21 cellular contexts compared by ENCODE assay signal in genomic region chr18:8685914-8686216, GRCh38. TPM values are rescaled to one million over a fixed set of nuclear protein-coding genes. Genes with fewer than 3 reads are reported as not detected.
A peak's percentile ranks its signal among the peaks of the same experiment; 100 is the strongest.
DNase-seq lines count a peak whose midpoint lies in the region; ATAC-seq, FAIRE-seq and TF ChIP-seq lines count a peak whose summit lies in the region.
"Had no signal": no experiment of that assay in that cellular context is flagged by ENCODE, and none has a peak within 500 bp of the region (broad histone marks: within the 10 kb centered on the region; RNA-seq: fewer than 3 reads in every experiment).

No MANE protein-coding gene starts in this region.

- POLR2A ChIA-PET in K562 (lab: Yijun Ruan, JAX): interaction anchor here (0.6 to 2.9 kb wide), 5 partner anchors 10 to 118 kb away, joined by 3 to 13 read pairs (median 3); no protein-coding TSS in a partner anchor

- peak overlapping the region; percentile 69 for H3K9ac ChIP-seq in GM23248
- H3K9ac ChIP-seq in K562 (ENCODE audit: insufficient read depth in 1 of 2, low read depth in 2 of 2, low read length in 2 of 2): no peak overlapping the region

- WGBS in GM23248 (ENCODE audit: low coverage in 1 of 2, low lambda C conversion rate in 2 of 2, missing lambda C conversion rate in 2 of 2), 2 experiments: 61 to 64% methylated on average over 8 of the region's 8 CpGs
- 56% methylated on average over 8 of the region's 8 CpGs for WGBS in K562 (ENCODE audit: insufficient coverage, low coverage, missing lambda C conversion rate)
- WGBS in prostate gland: 84% methylated on average over 8 of the region's 8 CpGs
- 88 to 95% methylated on average over 8 of the region's 8 CpGs for WGBS in sigmoid colon, 2 donors

- H3K4me3 ChIP-seq in GM23248 (peak overlapping the region; percentile 41; the same call in 1 of the 2 replicates), K562 (no peak overlapping the region), prostate gland (no peak overlapping the region), sigmoid colon (no peak overlapping the region)
- H3K4me3 ChIP-seq: cardiac muscle cell, heart left ventricle, lung, MG63 had no signal

- H2AFZ ChIP-seq in GM23248 (peak overlapping the region; percentile 96), K562 (ENCODE audit: low read depth, low read length) (peak overlapping the region; percentile 80; the same call in 1 of the 2 replicates)

- H3K79me2 ChIP-seq in GM23248 (ENCODE audit: insufficient read depth): no peaks in the 10 kb centered on the region
- H3K79me2 ChIP-seq in K562 (ENCODE audit: control insufficient read depth, insufficient read depth, low read length): no peaks in the 10 kb centered on the region

- FAIRE-seq in K562 (lab: Jason Lieb, UNC): no peak
- FAIRE-seq: small intestine had no signal

- H3K9me3 ChIP-seq in GM23248 (ENCODE audit: low read depth) (no peaks in the 10 kb centered on the region), K562 (replicated peaks; ENCODE audit: control insufficient read depth, insufficient read depth, low read depth, low read length) (no peaks in the 10 kb centered on the region), prostate gland (no peaks in the 10 kb centered on the region), sigmoid colon (no peaks in the 10 kb centered on the region)
- H3K9me3 ChIP-seq: heart left ventricle, MG63 had no signal

- H3K27ac ChIP-seq in GM23248 (peak overlapping the region; percentile 75), K562 (ENCODE audit: extremely low read depth, low read depth, low read length) (no peak overlapping the region), foreskin keratinocyte (peak overlapping the region; percentile 84), prostate gland (peak overlapping the region; percentile 42 to 60), sigmoid colon (no peak overlapping the region)
- H3K27ac ChIP-seq: cardiac muscle cell, heart left ventricle had no signal

- no peaks in the 10 kb centered on the region for H3K9me1 ChIP-seq in K562 (ENCODE audit: control insufficient read depth, insufficient read depth, low read length)

- no TSS peak for BruUV-seq in K562 (replicated peaks; lab: Mats Ljungman, UMichigan)

- intact Hi-C loops in K562 (cut with micrococcal nuclease): loop anchor here (10.0 kb wide), 1 partner anchor 109 kb away; no protein-coding TSS in a partner anchor
- intact Hi-C loops in prostate gland (cut with DNase I): no loop called here
- intact Hi-C loops in sigmoid colon (cut with DNase I): no loop called here

- TF ChIP-seq EP300 in K562 (IDR thresholded peaks at IDR 0.05; ENCODE audit: low read length): no peak
- no peak for TF ChIP-seq EP300 in sigmoid colon (IDR thresholded peaks at IDR 0.05)

- CTCF ChIA-PET in K562 (lab: Yijun Ruan, JAX; ENCODE audit: low intra/inter-chr PET ratio): interaction anchor here (0.9 kb wide), 1 partner anchor 30 kb away, joined by 3 read pairs; no protein-coding TSS in a partner anchor

- no peaks in the 10 kb centered on the region for H3K36me3 ChIP-seq in GM23248 (ENCODE audit: low read depth)
- H3K36me3 ChIP-seq in K562 (ENCODE audit: control insufficient read depth, insufficient read depth, low read length): no peaks in the 10 kb centered on the region
- no peaks in the 10 kb centered on the region for H3K36me3 ChIP-seq in prostate gland
- no peaks in the 10 kb centered on the region for H3K36me3 ChIP-seq in sigmoid colon
- H3K36me3 ChIP-seq: cardiac muscle cell, heart left ventricle, MG63 had no signal

- TF ChIP-seq POLR2A in K562 (conservative IDR thresholded peaks at IDR 0.05): no peak
- TF ChIP-seq POLR2A in prostate gland (IDR thresholded peaks at IDR 0.05): no peak
- no peak for TF ChIP-seq POLR2A in sigmoid colon (IDR thresholded peaks at IDR 0.05)

- no peak for TF ChIP-seq CTCF in K562 (IDR thresholded peaks at IDR 0.05 in 2 of 3, conservative IDR thresholded peaks at IDR 0.05 in 1 of 3; ENCODE audit: insufficient read depth in 2 of 3, low read depth in 1 of 3, low read length in 3 of 3)
- no peak for TF ChIP-seq CTCF in foreskin keratinocyte (conservative IDR thresholded peaks at IDR 0.05)
- TF ChIP-seq CTCF in prostate gland (IDR thresholded peaks at IDR 0.05): no peak
- no peak for TF ChIP-seq CTCF in sigmoid colon (IDR thresholded peaks at IDR 0.05)

- H3K27me3 ChIP-seq in GM23248 (replicated peaks; ENCODE audit: insufficient read depth): no peaks in the 10 kb centered on the region
- H3K27me3 ChIP-seq in K562 (ENCODE audit: control insufficient read depth in 2 of 2, insufficient read depth in 2 of 2, low read length in 2 of 2): peaks cover 10 to 17% of the 10 kb centered on the region in 2 experiments; a peak in 4 of 5 replicates
- no peaks in the 10 kb centered on the region for H3K27me3 ChIP-seq in foreskin keratinocyte
- no peaks in the 10 kb centered on the region for H3K27me3 ChIP-seq in prostate gland (replicated peaks; ENCODE audit: insufficient read depth)
- no peaks in the 10 kb centered on the region for H3K27me3 ChIP-seq in sigmoid colon
- H3K27me3 ChIP-seq: heart left ventricle, MG63 had no signal

- no peak for TF ChIP-seq RAD21 in K562 (CRISPR knock-in tag; conservative IDR thresholded peaks at IDR 0.05 in 1 of 2, IDR thresholded peaks at IDR 0.05 in 1 of 2)

- ATAC-seq in K562: no peak
- no peak for ATAC-seq in foreskin keratinocyte
- ATAC-seq in GM18520 (IDR thresholded peaks at IDR 0.05; ENCODE audit: unreplicated experiment): no peak
- ATAC-seq in GM21619 (IDR thresholded peaks at IDR 0.05; ENCODE audit: unreplicated experiment): no peak
- ATAC-seq: heart left ventricle; stimulated activated memory B cell treated with anti-CD40 and anti-IgM and Interleukin-4, amounts not matched to agents 10 μg/mL and 1 μg/mL and 100 μg/mL, for 72 hours had no signal

- in situ Hi-C loops in GM23248 (cut with MboI): no loop called here
- in situ Hi-C loops in K562 (cut with MboI): no loop called here

- H3K4me1 ChIP-seq in GM23248 (ENCODE audit: insufficient read depth) (peaks cover 10% of the 10 kb centered on the region; the same call in 1 of the 2 replicates), K562 (replicated peaks in 1 of 2; ENCODE audit: control insufficient read depth in 2 of 2, insufficient read depth in 2 of 2, low read length in 2 of 2) (peaks cover 0 to 3% of the 10 kb centered on the region in 2 experiments; a peak in 3 of 5 replicates), foreskin keratinocyte (peaks cover 4% of the 10 kb centered on the region), prostate gland (replicated peaks) (no peaks in the 10 kb centered on the region), sigmoid colon (peaks cover 0 to 10% (median 2%) of the 10 kb centered on the region in 4 donors)
- H3K4me1 ChIP-seq: heart left ventricle had no signal

- H4K20me1 ChIP-seq in GM23248 (ENCODE audit: insufficient read depth) (no peaks in the 10 kb centered on the region), K562 (replicated peaks; ENCODE audit: control insufficient read depth, insufficient read depth, low read length) (no peaks in the 10 kb centered on the region)

- no peak for DNase-seq in GM23248
- DNase-seq in K562 (ENCODE audit: extremely low read depth in 1 of 4, low spot score in 3 of 4): no peak
- DNase-seq in foreskin keratinocyte: no peak
- no peak for DNase-seq in prostate gland (ENCODE audit: low spot score)
- DNase-seq in sigmoid colon: no peak
- DNase-seq in UCSD-AML1 (lab: John Stamatoyannopoulos, UW; ENCODE audit: unreplicated experiment): no peak
- DNase-seq: activated CD4-positive, alpha-beta T cell treated with anti-CD3 and anti-CD28 coated beads for 4 hours; activated naive CD4-positive, alpha-beta T cell treated with anti-CD3 and anti-CD28 coated beads for 36 hours; activated T-cell treated with anti-CD3 and anti-CD28 coated beads, Interleukin-2, amount 50 U/mL, for 48 hours; amniotic stem cell; CD8-positive, alpha-beta memory T cell; cortex of kidney; heart left ventricle; small intestine; stimulated activated CD4-positive, alpha-beta T cell treated with anti-CD3 and anti-CD28 coated beads, Interleukin-2, amount 100 ng/mL, for 24 hours had no signal

- H3K4me2 ChIP-seq in GM23248 (ENCODE audit: unreplicated experiment): peak overlapping the region; percentile 40
- H3K4me2 ChIP-seq in K562 (ENCODE audit: insufficient read depth, low read length): 0 out of 2 replicates have a peak overlapping the region, but pooled peaks have one; percentile 16

- no peaks in the 10 kb centered on the region for H3F3A ChIP-seq in GM23248 (ENCODE audit: insufficient read depth)

- no peaks in the 10 kb centered on the region for H3K9me2 ChIP-seq in GM23248 (ENCODE audit: insufficient read depth)

TF ChIP-seq in K562, 482 proteins besides CTCF, POLR2A, EP300 and RAD21 (continues in another document):
- no peak for TF ChIP-seq RUNX1 (IDR thresholded peaks at IDR 0.05; ENCODE audit: low read depth)
- TF ChIP-seq ZNF445 (CRISPR knock-in tag; IDR thresholded peaks at IDR 0.05; ENCODE audit: low read depth): no peak
- TF ChIP-seq MIER1 (IDR thresholded peaks at IDR 0.05; ENCODE audit: low read depth): no peak
- TF ChIP-seq MEIS2 (IDR thresholded peaks at IDR 0.05; ENCODE audit: partially characterized antibody): no peak
- no peak for TF ChIP-seq MTA2 (IDR thresholded peaks at IDR 0.05; ENCODE audit: low read depth)

RNA-seq across cellular contexts. Expression of gene MTCL1, which starts 19.5 kb away (rescaled TPM):
- total RNA-seq in GM23248 (2014; rRNA removed; shearing (Covaris generic)): 34.4 and 36.9 TPM in 2 replicates
- polyA plus RNA-seq in GM23248 (2016; fragmentation: Nextera tagmentation; extraction: Ambion mirVana) (7.8 and 10.3 TPM in 2 replicates), K562 (2011; rRNA removed) (6.5 and 16.6 TPM in 2 replicates), K562 (2014; fragmentation: Illumina TruSeq; extraction: Trizol) (4.5 and 5.0 TPM in 2 replicates), K562 (2014; fragmentation: Nextera tagmentation; extraction: Ambion mirVana) (under 1 TPM; 0.21 to 0.38 TPM), K562 (2014; rRNA removed) (3.0 and 5.5 TPM in 2 replicates), foreskin keratinocyte (6.9 and 8.4 TPM in 2 replicates), sigmoid colon (1 to 10 TPM in 2 of 3 donors, under 1 TPM in 1; 0.69 to 9.1 (median 1.8) TPM)
- total RNA-seq in K562 (2011; cell fraction: chromatin; rRNA removed; ENCODE audit: low replicate concordance): 26.9 and 56.2 TPM in 2 replicates
- 10.2 and 11.4 TPM in 2 replicates for total RNA-seq in K562 (2011; cell fraction: nucleolus; rRNA removed)
- 21.6 and 32.3 TPM in 2 replicates for total RNA-seq in K562 (2011; cell fraction: nucleoplasm; rRNA removed)
- total RNA-seq in K562 (2014; rRNA removed) (3.7 and 4.6 TPM in 2 replicates), K562 (2014; rRNA removed; fragmentation: Illumina TruSeq; extraction: Trizol) (6.8 and 7.4 TPM in 2 replicates), K562 (2015; rRNA removed; fragmentation: Illumina TruSeq; extraction: Trizol) (3.7 and 4.9 TPM in 2 replicates), K562 (2021) (5.4 and 5.9 TPM in 2 replicates), foreskin keratinocyte (24.4 and 28.8 TPM in 2 replicates), prostate gland (10 to 100 TPM; 11.2 to 73.1 TPM), sigmoid colon (100 to 1,000 TPM in 1 of 4 donors, 10 to 100 TPM in 3; 58.5 to 133 (median 88.5) TPM)
- polyA plus RNA-seq in K562 (2011; cell fraction: cytosol; rRNA removed): 3.4 and 9.5 TPM in 2 replicates
- polyA plus RNA-seq in K562 (2011; cell fraction: nucleus; rRNA removed): 20.4 and 52.0 TPM in 2 replicates
- 4.6 and 4.8 TPM in 2 replicates for polyA plus RNA-seq in K562 (2012)
- 21.5 and 39.2 TPM in 2 replicates for polyA minus RNA-seq in K562 (2011; rRNA and poly(A)+ RNA removed)
- polyA minus RNA-seq in K562 (2011; cell fraction: cytosol; rRNA and poly(A)+ RNA removed): 3.7 and 16.8 TPM in 2 replicates
- 14.9 and 54.1 TPM in 2 replicates for polyA minus RNA-seq in K562 (2011; cell fraction: nucleus; rRNA and poly(A)+ RNA removed)
- polyA plus RNA-seq: CD8-positive, alpha-beta memory T cell had no signal

Comparison
In these comparisons a context has a peak if more than half of its experiments do, and no peak if none do; other contexts are left out.
1. H3K27ac ChIP-seq: peak in GM23248 (single experiment), foreskin keratinocyte (single experiment) and prostate gland (2 of 2); none in K562 (single experiment) and sigmoid colon (0 of 4).